In the genomic region with DNA sequence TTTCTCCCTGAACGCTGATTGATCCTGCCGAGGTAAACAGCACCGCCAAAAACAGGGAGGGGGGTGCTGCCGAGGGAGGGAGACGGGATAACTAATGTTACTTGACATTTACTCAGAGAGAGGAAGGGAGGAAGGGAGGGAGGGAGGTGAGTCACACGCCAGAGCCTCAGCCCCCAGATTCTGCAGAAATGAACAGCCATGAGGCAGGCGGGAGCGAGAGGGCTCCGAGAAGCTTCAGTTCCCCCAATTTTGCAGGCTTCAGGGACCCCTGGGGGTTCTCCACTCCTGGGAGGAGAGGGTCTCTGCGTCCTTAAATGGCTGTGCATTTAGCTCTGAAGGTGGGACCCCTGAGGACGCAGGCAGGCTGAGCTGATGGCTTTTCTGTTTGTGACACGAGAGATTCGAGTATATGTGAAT, we compare ENCODE assay signal across 8 cellular contexts. TPM values are rescaled to one million over a fixed set of nuclear protein-coding genes. Genes with fewer than 3 reads are reported as not detected.
DNase-seq lines count a peak whose midpoint lies in the region; FAIRE-seq and TF ChIP-seq lines count a peak whose summit lies in the region.

No MANE protein-coding gene starts in this region.

- H3K9me3 ChIP-seq in A673 (ENCODE audit: low read depth, low read length, poor library complexity, severe bottlenecking), result no peaks in the 10 kb centered on the region

- BruUV-seq in A673 (replicated peaks; lab: Mats Ljungman, UMichigan), result no TSS peak

- POLR2A ChIA-PET in A673 (lab: Charles Lee; ENCODE audit: low non-redundant PET), result no interaction called here

- intact Hi-C loops in A673 (cut with micrococcal nuclease; ENCODE audit: unreplicated experiment), result no loop called here

- peak overlapping the region in 1 of 6 donors; percentile 58 for H3K27ac Mint-ChIP-seq in immature natural killer cell

- peaks cover 0 to 10% (median 0%) of the 10 kb centered on the region in 3 donors for H3K36me3 Mint-ChIP-seq in immature natural killer cell

- no peak overlapping the region for H3K27ac ChIP-seq in A673 (ENCODE audit: low read depth, low read length, poor library complexity, severe bottlenecking)

- no peak overlapping the region for H3K4me3 ChIP-seq in A673 (ENCODE audit: low read depth, low read length, poor library complexity, severe bottlenecking)

- H3K4me1 Mint-ChIP-seq in immature natural killer cell, result peaks cover 29 to 34% of the 10 kb centered on the region in 2 donors

- H3K36me3 ChIP-seq in A673 (ENCODE audit: insufficient read depth, low read length, poor library complexity, severe bottlenecking), result no peaks in the 10 kb centered on the region

- TF ChIP-seq CTCF in A673 (conservative IDR thresholded peaks at IDR 0.05; ENCODE audit: low read depth, low read length) (no peak), D721Med (IDR thresholded peaks at IDR 0.05; ENCODE audit: insufficient read depth, missing control alignments) (no peak)

- CTCF ChIA-PET in A673 (lab: Charles Lee), result interaction anchor here (0.7 kb wide), 1 partner anchor 105 kb away, joined by 7 read pairs; no protein-coding TSS in a partner anchor

- H3K27me3 Mint-ChIP-seq in immature natural killer cell (ENCODE audit: low read depth in 3 of 3), result peaks cover 0 to 2% (median 1%) of the 10 kb centered on the region in 3 donors

- H3K9me3 Mint-ChIP-seq in immature natural killer cell, result no peaks in the 10 kb centered on the region

- H3K27me3 ChIP-seq in A673 (replicated peaks; ENCODE audit: insufficient read depth, low read depth, low read length, poor library complexity), result no peaks in the 10 kb centered on the region

- peak overlapping the region in 3 of 5 donors; percentile 31 to 41 (median 35) for H3K4me3 Mint-ChIP-seq in immature natural killer cell

- no peak for FAIRE-seq in D721Med (lab: Jason Lieb, UNC)

- H3K4me1 ChIP-seq in A673 (ENCODE audit: insufficient read depth, low read length, poor library complexity, severe bottlenecking), result no peaks in the 10 kb centered on the region

- DNase-seq in A673 (ENCODE audit: low spot score) (peak; percentile 36), MV-4-11 (lab: John Stamatoyannopoulos, UW) (peak; percentile 51), activated T-cell treated with anti-CD3 and anti-CD28 coated beads for 48 hours (ENCODE audit: low read depth) (peak; percentile 56), immature natural killer cell (no peak), NCI-H1436 treated with DMSO at 0.1 percent for 48 hours (lab: John Stamatoyannopoulos, UW) (no peak), D721Med (ENCODE audit: insufficient read length, low spot score) (no peak), DMS 273 treated with DMSO at 0.1 percent for 48 hours (lab: John Stamatoyannopoulos, UW) (no peak)
- DNase-seq in stimulated activated CD8-positive, alpha-beta memory T cell treated with anti-CD3 and anti-CD28 coated beads, Interleukin-2, amount 100 ng/mL, for 48 hours (ENCODE audit: low read depth in 2 of 2), result peak; percentile 31 to 51

RNA-seq across cellular contexts. Expression of a gene that starts 59.1 kb away (rescaled TPM):
- total RNA-seq in A673 (2021), result 12.1 and 14.0 TPM in 2 replicates
- polyA plus RNA-seq in immature natural killer cell, result 1 to 10 TPM in 1 of 3 donors, under 1 TPM in 2; 0.15 to 1.1 (median 0.16) TPM

Comparison
In these comparisons a context has a peak if more than half of its experiments do, and no peak if none do; other contexts are left out.
1. DNase-seq: peak in A673 (single experiment), MV-4-11 (single experiment), activated T-cell treated with anti-CD3 and anti-CD28 coated beads for 48 hours (single experiment) and stimulated activated CD8-positive, alpha-beta memory T cell treated with anti-CD3 and anti-CD28 coated beads, Interleukin-2, amount 100 ng/mL, for 48 hours (2 of 2); none in immature natural killer cell (0 of 3), NCI-H1436 treated with DMSO at 0.1 percent for 48 hours (single experiment), D721Med (single experiment) and DMS 273 treated with DMSO at 0.1 percent for 48 hours (single experiment).